ENCODE assay signal across 13 cellular contexts in genomic region chr10:119288574-119289001, GRCh38.
A peak's percentile ranks its signal among the peaks of the same experiment; 100 is the strongest.
DNase-seq lines count a peak whose midpoint lies in the region; ATAC-seq and TF ChIP-seq lines count a peak whose summit lies in the region.
"Had no signal": no experiment of that assay in that cellular context is flagged by ENCODE, and none has a peak within 500 bp of the region (broad histone marks: within the 10 kb centered on the region; RNA-seq: fewer than 3 reads in every experiment).

No MANE protein-coding gene starts in this region.

- no peak overlapping the region for H3K9ac ChIP-seq in liver (ENCODE audit: low read depth in 1 of 2, low read length in 2 of 2)
- peak overlapping the region in 1 of 5 donors; percentile 44 for H3K9ac ChIP-seq in subcutaneous abdominal adipose tissue (ENCODE audit: low read length in 5 of 5)

- H3K27me3 ChIP-seq in liver (ENCODE audit: control insufficient read depth in 4 of 4, insufficient read depth in 4 of 4, low read length in 3 of 4), result no peaks in the 10 kb centered on the region
- H3K27me3 ChIP-seq in subcutaneous abdominal adipose tissue (ENCODE audit: control insufficient read depth in 5 of 5, insufficient read depth in 4 of 5, low read length in 5 of 5), result peaks cover 0 to 9% (median 0%) of the 10 kb centered on the region in 5 donors

- no peak overlapping the region for H3K4me3 ChIP-seq in HEK293 (ENCODE audit: low read depth, low read length)
- no peak overlapping the region for H3K4me3 ChIP-seq in liver (ENCODE audit: low read depth in 1 of 3, low read length in 3 of 3)
- H3K4me3 ChIP-seq in subcutaneous abdominal adipose tissue (ENCODE audit: low read depth in 1 of 5, low read length in 5 of 5), result no peak overlapping the region

- TF ChIP-seq RAD21 in liver (IDR thresholded peaks at IDR 0.05), result no peak

- no peaks in the 10 kb centered on the region for H3K27me3 Mint-ChIP-seq in activated T-cell treated with anti-CD3 and anti-CD28 coated beads, Interleukin-2, amount 50 U/mL, for 72 hours (ENCODE audit: low read depth)

- H3K27ac ChIP-seq in HEK293 (ENCODE audit: extremely low read depth, low read depth, low read length), result no peak overlapping the region
- H3K27ac ChIP-seq in cingulate gyrus (ENCODE audit: low read depth, low read length), result peak overlapping the region; percentile 65
- H3K27ac ChIP-seq in liver (ENCODE audit: low read depth in 1 of 2, low read length in 2 of 2), result peak overlapping the region in 1 of 2 donors; percentile 14
- peak overlapping the region; percentile 52 for H3K27ac ChIP-seq in subcutaneous abdominal adipose tissue (ENCODE audit: low read depth, low read length)
- H3K27ac ChIP-seq: C4-2B had no signal

- no peak for DNase-seq in activated T-cell treated with anti-CD3 and anti-CD28 coated beads, Interleukin-2, amount 50 U/mL, for 72 hours
- DNase-seq in foreskin melanocyte (no peak), HUDEP-2 (lab: John Stamatoyannopoulos, UW; ENCODE audit: unreplicated experiment in 76 of 76) (no peak)
- DNase-seq: DND-41; MM.1S; stimulated activated CD4-positive, alpha-beta T cell treated with anti-CD3 and anti-CD28 coated beads, Interleukin-4, amount 100 ng/mL, for 4 hours; SW 1271 had no signal

- H3K4me1 ChIP-seq in HEK293 (ENCODE audit: control insufficient read depth, insufficient read depth, low read length) (peaks cover 3% of the 10 kb centered on the region; the same call in 1 of the 2 replicates), liver (ENCODE audit: control insufficient read depth in 4 of 4, insufficient read depth in 4 of 4, low read length in 3 of 4) (peaks cover 19 to 50% (median 33%) of the 10 kb centered on the region in 4 donors), subcutaneous abdominal adipose tissue (ENCODE audit: control insufficient read depth in 5 of 5, insufficient read depth in 5 of 5, low read length in 5 of 5) (peaks cover 21 to 71% (median 54%) of the 10 kb centered on the region in 5 donors)

- H3K9me3 ChIP-seq in HEK293 (ENCODE audit: control insufficient read depth, insufficient read depth, low read depth, low read length) (no peaks in the 10 kb centered on the region), liver (ENCODE audit: control insufficient read depth in 4 of 4, low read length in 3 of 4) (no peaks in the 10 kb centered on the region), subcutaneous abdominal adipose tissue (ENCODE audit: control insufficient read depth in 5 of 5, low read length in 5 of 5) (no peaks in the 10 kb centered on the region)

- POLR2A ChIA-PET in HEK293 (lab: Yijun Ruan, JAX), result no interaction called here

- H3K36me3 ChIP-seq in HEK293 (ENCODE audit: control insufficient read depth in 2 of 2, insufficient read depth in 1 of 2, low read length in 2 of 2) (no peaks in the 10 kb centered on the region), liver (ENCODE audit: control insufficient read depth in 4 of 4, insufficient read depth in 3 of 4, low read depth in 1 of 4, low read length in 3 of 4) (no peaks in the 10 kb centered on the region), subcutaneous abdominal adipose tissue (ENCODE audit: control insufficient read depth in 5 of 5, insufficient read depth in 5 of 5, low read length in 5 of 5) (no peaks in the 10 kb centered on the region)

- H3K4me1 Mint-ChIP-seq in activated T-cell treated with anti-CD3 and anti-CD28 coated beads, Interleukin-2, amount 50 U/mL, for 72 hours (ENCODE audit: low read depth), result peaks cover 90% of the 10 kb centered on the region

- no peak overlapping the region for H3K27ac Mint-ChIP-seq in activated T-cell treated with anti-CD3 and anti-CD28 coated beads, Interleukin-2, amount 50 U/mL, for 72 hours

- H3K4me3 Mint-ChIP-seq in activated T-cell treated with anti-CD3 and anti-CD28 coated beads, Interleukin-2, amount 50 U/mL, for 72 hours, result no peak overlapping the region
- H3K4me3 Mint-ChIP-seq: WTC11 had no signal

- WGBS in liver, result 81% methylated on average over 7 of the region's 7 CpGs

- TF ChIP-seq CTCF in HEK293 (tag by site-specific recombination; IDR thresholded peaks at IDR 0.05) (no peak), liver (IDR thresholded peaks at IDR 0.05; ENCODE audit: low read depth, low read length, missing input control) (no peak)

- H3K36me3 Mint-ChIP-seq in activated T-cell treated with anti-CD3 and anti-CD28 coated beads, Interleukin-2, amount 50 U/mL, for 72 hours (ENCODE audit: insufficient read depth in 2 of 2), result no peaks in the 10 kb centered on the region
- H3K36me3 Mint-ChIP-seq: WTC11 had no signal

- no peaks in the 10 kb centered on the region for H3K9me3 Mint-ChIP-seq in activated T-cell treated with anti-CD3 and anti-CD28 coated beads, Interleukin-2, amount 50 U/mL, for 72 hours
- H3K9me3 Mint-ChIP-seq: WTC11 had no signal

- CTCF ChIA-PET in HEK293 (lab: Yijun Ruan, JAX), result interaction anchor here (0.6 kb wide), 1 partner anchor 175 kb away, joined by 3 read pairs; no protein-coding TSS in a partner anchor

- no peak for ATAC-seq in activated T-cell treated with anti-CD3 and anti-CD28 coated beads, Interleukin-2, amount 50 U/mL, for 72 hours (replicated peaks in 1 of 2)

TF ChIP-seq in HEK293, 187 proteins besides CTCF, POLR2A, EP300 and RAD21:
- TF ChIP-seq ZNF341 (tag by site-specific recombination; IDR thresholded peaks at IDR 0.05; ENCODE audit: low read depth), result 0 out of 2 replicates have a peak, but pooled peaks have one; percentile 10
- no peak for TF ChIP-seq GLI4 (tag by site-specific recombination; IDR thresholded peaks at IDR 0.05)
- TF ChIP-seq ZNF529 (tag by site-specific recombination; IDR thresholded peaks at IDR 0.05; ENCODE audit: insufficient replicate concordance), result no peak
- no peak for TF ChIP-seq ZNF549 (tag by site-specific recombination; IDR thresholded peaks at IDR 0.05)

TF ChIP-seq in liver, 16 proteins besides CTCF, POLR2A, EP300 and RAD21:
- TF ChIP-seq GABPA (IDR thresholded peaks at IDR 0.05 in 1 of 2, conservative IDR thresholded peaks at IDR 0.05 in 1 of 2), result no peak
- peak; percentile 18 to 38 for TF ChIP-seq HNF4A (conservative IDR thresholded peaks at IDR 0.05)
- peak; percentile 53 to 62 for TF ChIP-seq RXRA (IDR thresholded peaks at IDR 0.05)
- no peak for TF ChIP-seq FOXA1 (IDR thresholded peaks at IDR 0.05)
- peak; percentile 93 for TF ChIP-seq NR2F2 (IDR thresholded peaks at IDR 0.05)
- TF ChIP-seq MAX (IDR thresholded peaks at IDR 0.05), result no peak
- TF ChIP-seq EGR1 (IDR thresholded peaks at IDR 0.05; ENCODE audit: low read depth in 2 of 2), result no peak
- no peak for TF ChIP-seq ATF3 (IDR thresholded peaks at IDR 0.05)
- no peak for TF ChIP-seq REST (IDR thresholded peaks at IDR 0.05)
- peak; percentile 9 for TF ChIP-seq SP1 (IDR thresholded peaks at IDR 0.05)
- no peak for TF ChIP-seq ZBTB33 (IDR thresholded peaks at IDR 0.05)
